ENCODE assay signal across 1 cellular context in genomic region chr5:145979270-145980223, GRCh38.
A peak's percentile ranks its signal among the peaks of the same experiment; 100 is the strongest.
TF ChIP-seq lines count a peak whose summit lies in the region.

No MANE protein-coding gene starts in this region.

TF ChIP-seq in liver, 16 proteins besides CTCF, POLR2A, EP300 and RAD21 (continued from another document):
- TF ChIP-seq MAX (IDR thresholded peaks at IDR 0.05) = peak; percentile 75
- peak; percentile 36 for TF ChIP-seq FOXA2 (IDR thresholded peaks at IDR 0.05)
- TF ChIP-seq REST (IDR thresholded peaks at IDR 0.05) = peak; percentile 25
- no peak for TF ChIP-seq NR2F2 (IDR thresholded peaks at IDR 0.05)
- TF ChIP-seq RXRA (IDR thresholded peaks at IDR 0.05) = peak; percentile 69 to 76
- TF ChIP-seq TAF1 (conservative IDR thresholded peaks at IDR 0.05) = no peak
- peak; percentile 75 for TF ChIP-seq YY1 (IDR thresholded peaks at IDR 0.05)
- TF ChIP-seq HNF4A (conservative IDR thresholded peaks at IDR 0.05) = peak; percentile 86 to 89
